Comparison of ENCODE assay signal across 9 cellular contexts in the genomic region with DNA sequence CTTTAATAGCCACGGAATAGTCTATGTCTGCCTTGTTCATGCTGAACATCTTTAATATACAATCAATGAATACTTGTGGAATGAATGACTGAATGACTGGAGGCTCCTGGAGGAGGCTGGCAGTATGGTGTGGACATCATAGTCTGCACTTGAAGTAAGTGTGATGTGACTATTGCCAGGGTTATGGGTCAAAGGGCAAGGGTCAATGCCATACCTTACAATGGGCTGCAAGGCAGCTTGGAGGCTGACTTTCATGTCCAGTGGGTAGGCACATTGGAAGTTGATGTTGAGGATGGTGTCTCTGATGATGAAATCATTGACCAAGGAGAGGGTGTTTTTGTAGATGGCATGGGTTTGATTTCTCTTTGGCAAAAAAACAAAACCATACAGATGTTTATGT. TPM values are rescaled to one million over a fixed set of nuclear protein-coding genes. Genes with fewer than 3 reads are reported as not detected.
"Had no signal": no experiment of that assay in that cellular context is flagged by ENCODE, and none has a peak within 500 bp of the region (broad histone marks: within the 10 kb centered on the region; RNA-seq: fewer than 3 reads in every experiment).

No MANE protein-coding gene starts in this region.

- FAIRE-seq: G401.6, GM12878, GM12891, GM12892, GM18507, GM19239 had no signal

- ATAC-seq: GM12878 had no signal

- DNase-seq: GDM1, GF-D8 had no signal

- H3K4me3 ChIP-seq: GM12878 had no signal

RNA-seq across cellular contexts. Expression of a gene that starts 7.9 kb away (rescaled TPM):
- total RNA-seq: G401 had no signal
- polyA plus RNA-seq: GM12878 had no signal

RNA-seq across cellular contexts. Expression of a gene that starts 33.1 kb away (rescaled TPM):
- total RNA-seq: G401, GM12878 had no signal
- polyA plus RNA-seq: GM12878 had no signal
